Comparison of ENCODE assay signal across 15 cellular contexts in the genomic region with DNA sequence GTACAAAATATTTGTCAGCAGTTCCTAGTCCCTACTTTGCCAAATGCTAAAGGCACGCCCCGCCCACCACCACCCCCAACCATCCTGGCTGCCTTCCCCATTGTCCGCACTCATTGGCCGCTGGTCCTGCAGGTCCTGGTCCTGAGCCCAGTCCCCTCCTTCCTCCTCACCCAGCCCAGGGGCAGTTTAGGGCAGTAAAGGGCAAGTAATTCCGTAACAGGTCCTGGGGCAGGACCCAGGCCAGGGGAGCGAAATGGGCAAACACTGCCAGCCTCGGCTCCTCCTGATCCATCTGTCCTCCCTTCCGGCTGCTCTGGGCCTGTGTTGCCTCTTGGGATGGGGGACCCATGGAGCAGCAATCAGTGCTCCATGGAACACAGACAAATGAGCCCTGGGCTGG.
"Had no signal": no experiment of that assay in that cellular context is flagged by ENCODE, and none has a peak within 500 bp of the region (broad histone marks: within the 10 kb centered on the region; RNA-seq: fewer than 3 reads in every experiment).

No MANE protein-coding gene starts in this region.

- H3K27me3 ChIP-seq: body of pancreas, colonic mucosa, pancreas, right lobe of liver, testis had no signal

- H3K27me3 Mint-ChIP-seq: activated CD4-positive, alpha-beta T cell treated with anti-CD3 and anti-CD28 coated beads, Interleukin-2, amount 10 ng/mL, durations not matched to agents 24 days and 14 days; activated CD8-positive, alpha-beta T cell treated with anti-CD3 and anti-CD28 coated beads for 36 hours; activated T-helper 17 cell treated with anti-CD3 and anti-CD28 coated beads, Interleukin-2, amount 50 U/mL, for 72 hours; naive thymus-derived CD8-positive, alpha-beta T cell; stimulated activated memory B cell treated with anti-CD40 and anti-IgM and Interleukin-4, amounts not matched to agents 10 μg/mL and 1 μg/mL and 100 μg/mL, for 72 hours had no signal

- H3K27ac Mint-ChIP-seq: activated CD4-positive, alpha-beta T cell treated with anti-CD3 and anti-CD28 coated beads, Interleukin-2, amount 10 ng/mL, durations not matched to agents 24 days and 14 days; activated CD8-positive, alpha-beta T cell treated with anti-CD3 and anti-CD28 coated beads for 36 hours; activated naive CD4-positive, alpha-beta T cell treated with anti-CD3 and anti-CD28 coated beads for 36 hours; activated T-helper 17 cell treated with anti-CD3 and anti-CD28 coated beads, Interleukin-2, amount 50 U/mL, for 72 hours had no signal

- H3K36me3 ChIP-seq: colonic mucosa, neutrophil, pancreas, right lobe of liver had no signal

- H3K27ac ChIP-seq: body of pancreas, colonic mucosa, neutrophil, pancreas, right lobe of liver, testis had no signal

- H3K4me3 Mint-ChIP-seq: activated CD4-positive, alpha-beta T cell treated with anti-CD3 and anti-CD28 coated beads, Interleukin-2, amount 10 ng/mL, durations not matched to agents 24 days and 14 days; activated CD8-positive, alpha-beta T cell treated with anti-CD3 and anti-CD28 coated beads for 36 hours; activated naive CD4-positive, alpha-beta T cell treated with anti-CD3 and anti-CD28 coated beads for 36 hours; activated T-helper 17 cell treated with anti-CD3 and anti-CD28 coated beads, Interleukin-2, amount 50 U/mL, for 72 hours; naive thymus-derived CD8-positive, alpha-beta T cell; stimulated activated memory B cell treated with anti-CD40 and anti-IgM and Interleukin-4, amounts not matched to agents 10 μg/mL and 1 μg/mL and 100 μg/mL, for 72 hours had no signal

- DNase-seq: activated CD4-positive, alpha-beta T cell treated with anti-CD3 and anti-CD28 coated beads, Interleukin-2, amount 10 ng/mL, durations not matched to agents 24 days and 14 days; activated CD8-positive, alpha-beta T cell treated with anti-CD3 and anti-CD28 coated beads for 36 hours; activated naive CD4-positive, alpha-beta T cell treated with anti-CD3 and anti-CD28 coated beads for 36 hours; activated T-cell treated with anti-CD3 and anti-CD28 coated beads, Interleukin-2, amount 50 U/mL, for 1 hour; body of pancreas; colonic mucosa; mesenchymal stem cell; naive thymus-derived CD8-positive, alpha-beta T cell; pancreas; right lobe of liver; stimulated activated CD4-positive, alpha-beta T cell treated with anti-CD3 and anti-CD28 coated beads, Interleukin-4, amount 100 ng/mL, for 4 hours; testis had no signal

- H3K4me1 ChIP-seq: body of pancreas, pancreas, right lobe of liver had no signal

- H3K9me3 ChIP-seq: body of pancreas, colonic mucosa, neutrophil, pancreas, right lobe of liver, testis had no signal

- H3K4me3 ChIP-seq: body of pancreas, colonic mucosa, pancreas, right lobe of liver, testis had no signal

- ATAC-seq: activated CD8-positive, alpha-beta T cell treated with anti-CD3 and anti-CD28 coated beads for 36 hours; activated T-helper 17 cell treated with anti-CD3 and anti-CD28 coated beads, Interleukin-2, amount 50 U/mL, for 72 hours; body of pancreas; naive thymus-derived CD8-positive, alpha-beta T cell; pancreas; right lobe of liver; stimulated activated memory B cell treated with anti-CD40 and anti-IgM and Interleukin-4, amounts not matched to agents 10 μg/mL and 1 μg/mL and 100 μg/mL, for 72 hours had no signal
